In genomic region chr12:52257074-52257551, GRCh38 we compare ENCODE assay signal across 20 cellular contexts. TPM values are rescaled to one million over a fixed set of nuclear protein-coding genes. Genes with fewer than 3 reads are reported as not detected.
"Had no signal": no experiment of that assay in that cellular context is flagged by ENCODE, and none has a peak within 500 bp of the region (broad histone marks: within the 10 kb centered on the region; RNA-seq: fewer than 3 reads in every experiment).

No MANE protein-coding gene starts in this region.

- H3K36me3 ChIP-seq: adrenal gland had no signal

- H3K27ac ChIP-seq: adrenal gland had no signal

- H3K9me3 Mint-ChIP-seq: activated naive CD4-positive, alpha-beta T cell treated with anti-CD3 and anti-CD28 coated beads for 36 hours; activated naive CD8-positive, alpha-beta T cell treated with anti-CD3 and anti-CD28 coated beads, Interleukin-2, amount 10 ng/mL, durations not matched to agents 7 days and 5 days; activated T-cell treated with anti-CD3 and anti-CD28 coated beads, Interleukin-2, amount 50 U/mL, for 4 hours; T-helper 1 cell treated with Interleukin-12 subunit alpha and Interleukin-12 subunit beta and Interleukin-4 antibody, amounts not matched to agents 30 μg/mL and 1 μg/mL, for 36 hours had no signal

- ATAC-seq: activated CD4-positive, CD25-positive, alpha-beta regulatory T cell treated with anti-CD3 and anti-CD28 coated beads, Interleukin-2, amount 50 U/mL, for 24 hours; activated T-cell treated with anti-CD3 and anti-CD28 coated beads, Interleukin-2, amount 50 U/mL, for 4 hours had no signal

- H3K4me3 ChIP-seq: adrenal gland had no signal

- H3K27ac Mint-ChIP-seq: activated naive CD4-positive, alpha-beta T cell treated with anti-CD3 and anti-CD28 coated beads for 36 hours; activated naive CD8-positive, alpha-beta T cell treated with anti-CD3 and anti-CD28 coated beads, Interleukin-2, amount 10 ng/mL, durations not matched to agents 7 days and 5 days; T-helper 1 cell treated with Interleukin-12 subunit alpha and Interleukin-12 subunit beta and Interleukin-4 antibody, amounts not matched to agents 30 μg/mL and 1 μg/mL, for 36 hours had no signal

- H3K9me3 ChIP-seq: adrenal gland had no signal

- H3K4me3 Mint-ChIP-seq: activated naive CD4-positive, alpha-beta T cell treated with anti-CD3 and anti-CD28 coated beads for 36 hours; activated naive CD8-positive, alpha-beta T cell treated with anti-CD3 and anti-CD28 coated beads, Interleukin-2, amount 10 ng/mL, durations not matched to agents 7 days and 5 days; activated T-cell treated with anti-CD3 and anti-CD28 coated beads, Interleukin-2, amount 50 U/mL, for 4 hours; T-helper 1 cell treated with Interleukin-12 subunit alpha and Interleukin-12 subunit beta and Interleukin-4 antibody, amounts not matched to agents 30 μg/mL and 1 μg/mL, for 36 hours had no signal

- DNase-seq: activated CD4-positive, alpha-beta T cell treated with anti-CD3 and anti-CD28 coated beads for 48 hours; activated CD4-positive, alpha-beta T cell treated with anti-CD3 and anti-CD28 coated beads, Interleukin-2, amount 50 U/mL, for 48 hours; activated CD8-positive, alpha-beta memory T cell treated with anti-CD3 and anti-CD28 coated beads for 24 hours; activated gamma-delta T cell; activated naive CD4-positive, alpha-beta T cell treated with anti-CD3 and anti-CD28 coated beads for 36 hours; activated naive CD8-positive, alpha-beta T cell treated with anti-CD3 and anti-CD28 coated beads, Interleukin-2, amount 10 ng/mL, durations not matched to agents 7 days and 5 days; activated T-cell treated with anti-CD3 and anti-CD28 coated beads, Interleukin-2, amount 50 U/mL, for 4 hours; adrenal gland; anterior cingulate cortex; Karpas-422; NCI-H1105 treated with DMSO at 0.1 percent for 48 hours; NCI-H1436 treated with DMSO at 0.1 percent for 48 hours; NCI-H187; NCI-H2081 treated with DMSO at 0.1 percent for 48 hours; NCI-H446; SHP77 treated with DMSO at 0.1 percent for 48 hours had no signal

- H3K27me3 ChIP-seq: adrenal gland had no signal

RNA-seq across cellular contexts. Expression of gene KRT86, which starts 17.3 kb away (rescaled TPM):
- total RNA-seq: activated T-cell treated with anti-CD3 and anti-CD28 coated beads, Interleukin-2, amount 50 U/mL, for 4 hours; cardiac septum; SK-MEL-5 had no signal

RNA-seq across cellular contexts. Expression of gene KRT7, which starts 24.1 kb away (rescaled TPM):
- total RNA-seq: SK-MEL-5 had no signal

RNA-seq across cellular contexts. Expression of gene KRT81, which starts 34.2 kb away (rescaled TPM):
- total RNA-seq: activated naive CD4-positive, alpha-beta T cell treated with anti-CD3 and anti-CD28 coated beads for 36 hours; activated naive CD8-positive, alpha-beta T cell treated with anti-CD3 and anti-CD28 coated beads, Interleukin-2, amount 10 ng/mL, durations not matched to agents 7 days and 5 days; cardiac septum had no signal
